16 cellular contexts compared by ENCODE assay signal in the genomic region with DNA sequence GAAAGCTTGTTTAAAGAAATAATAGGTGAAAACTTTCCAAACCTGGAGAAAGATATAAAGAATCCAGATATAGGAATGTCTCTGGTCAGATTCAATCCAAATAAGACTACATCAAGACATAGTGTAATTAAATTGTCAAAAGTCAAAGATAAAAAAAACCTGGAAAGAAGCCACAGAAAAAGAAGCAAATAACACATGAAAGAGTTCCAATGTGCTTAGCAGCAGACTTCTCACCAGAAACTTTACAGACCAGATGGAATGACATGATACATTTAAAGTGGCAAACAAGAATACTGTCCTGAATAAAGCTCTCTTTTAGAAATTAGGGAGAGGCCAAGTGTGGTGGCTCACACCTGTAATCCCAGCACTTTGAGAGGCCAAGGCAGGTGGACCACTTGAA.
DNase-seq lines count a peak whose midpoint lies in the region; ATAC-seq and TF ChIP-seq lines count a peak whose summit lies in the region.
"Had no signal": no experiment of that assay in that cellular context is flagged by ENCODE, and none has a peak within 500 bp of the region (broad histone marks: within the 10 kb centered on the region; RNA-seq: fewer than 3 reads in every experiment).

No MANE protein-coding gene starts in this region.

- H3K4me2 ChIP-seq in IMR-90 (ENCODE audit: low read depth, low read length) = no peak overlapping the region
- H3K4me2 ChIP-seq: BLaER1 had no signal

- H4K20me1 ChIP-seq in IMR-90 (ENCODE audit: insufficient read depth, low read length) = no peaks in the 10 kb centered on the region
- H4K20me1 ChIP-seq: BLaER1 had no signal

- in situ Hi-C loops in IMR-90 (cut with MboI; ENCODE audit: low sequenced_read_pairs) = no loop called here
- in situ Hi-C loops in ACHN (cut with HindIII; ENCODE audit: low pct_ligation_motif_present, low pct_unique_long_range_greater_than_20kb, low sequenced_read_pairs) = no loop called here

- no peaks in the 10 kb centered on the region for H3K27me3 ChIP-seq in IMR-90 (ENCODE audit: control insufficient read depth, insufficient read depth, low read length)
- H3K27me3 ChIP-seq: BLaER1 had no signal

- no peaks in the 10 kb centered on the region for H3K79me1 ChIP-seq in IMR-90 (ENCODE audit: low read depth in 1 of 2, low read length in 2 of 2)

- peak overlapping the region; percentile 73; the same call in 1 of the 2 replicates for H3K27ac ChIP-seq in IMR-90 (ENCODE audit: insufficient read depth, low read length)
- H3K27ac ChIP-seq: BLaER1, GM23248 had no signal

- intact Hi-C loops in IMR-90 (cut with micrococcal nuclease) = no loop called here
- intact Hi-C loops in left colon (cut with DNase I, micrococcal nuclease) = no loop called here

- no peak overlapping the region for H3K23ac ChIP-seq in IMR-90 (ENCODE audit: low read depth, low read length)

- POLR2A ChIA-PET in IMR-90 (lab: Charles Lee; ENCODE audit: unreplicated experiment) = interaction anchor here (0.6 kb wide), 1 partner anchor 8 kb away, joined by 3 read pairs; no protein-coding TSS in a partner anchor

- no peak overlapping the region; the same call in 1 of the 2 replicates for H3K9ac ChIP-seq in IMR-90 (ENCODE audit: low read depth, low read length)
- H3K9ac ChIP-seq: BLaER1, GM23248 had no signal

- peak overlapping the region; percentile 24; the same call in 1 of the 2 replicates for H4K91ac ChIP-seq in IMR-90 (ENCODE audit: insufficient read depth, low read depth, low read length)

- peak overlapping the region in 1 of 2 experiments; percentile 32; a peak in 1 of 4 replicates for H4K8ac ChIP-seq in IMR-90 (ENCODE audit: low read depth in 2 of 2, low read length in 2 of 2)

- H3K27me3 Mint-ChIP-seq in stimulated activated naive B cell treated with anti-CD40 and anti-IgM and Interleukin-4, amounts not matched to agents 10 μg/mL and 1 μg/mL and 100 μg/mL, for 72 hours = no peaks in the 10 kb centered on the region
- H3K27me3 Mint-ChIP-seq: CD4-positive, alpha-beta memory T cell had no signal

- H3K18ac ChIP-seq in IMR-90 (ENCODE audit: low read depth, low read length) = peak overlapping the region; percentile 78

- H3K4me1 Mint-ChIP-seq in stimulated activated naive B cell treated with anti-CD40 and anti-IgM and Interleukin-4, amounts not matched to agents 10 μg/mL and 1 μg/mL and 100 μg/mL, for 72 hours = no peaks in the 10 kb centered on the region
- H3K4me1 Mint-ChIP-seq: CD14-positive monocyte; CD4-positive, alpha-beta memory T cell had no signal

- H2AFZ ChIP-seq in IMR-90 (replicated peaks; ENCODE audit: low read length, poor library complexity) = no peak overlapping the region
- H2AFZ ChIP-seq: GM23248 had no signal

- H3K56ac ChIP-seq in IMR-90 (ENCODE audit: extremely low read depth, insufficient read depth, low read length) = peak overlapping the region; percentile 16; the same call in 1 of the 2 replicates

- peaks cover 4 to 5% of the 10 kb centered on the region in 2 donors for H3K9me3 Mint-ChIP-seq in stimulated activated naive B cell treated with anti-CD40 and anti-IgM and Interleukin-4, amounts not matched to agents 10 μg/mL and 1 μg/mL and 100 μg/mL, for 72 hours

- no peaks in the 10 kb centered on the region for H3K9me3 ChIP-seq in IMR-90 (ENCODE audit: control insufficient read depth, insufficient read depth, low read length)
- H3K9me3 ChIP-seq: BLaER1 had no signal

- no peak overlapping the region for H3K27ac Mint-ChIP-seq in stimulated activated naive B cell treated with anti-CD40 and anti-IgM and Interleukin-4, amounts not matched to agents 10 μg/mL and 1 μg/mL and 100 μg/mL, for 72 hours
- H3K27ac Mint-ChIP-seq: CD14-positive monocyte; CD4-positive, alpha-beta memory T cell had no signal

- peaks cover 3% of the 10 kb centered on the region for H3K4me1 ChIP-seq in IMR-90 (ENCODE audit: control insufficient read depth, insufficient read depth, low read length)
- H3K4me1 ChIP-seq: BLaER1 had no signal

- peak overlapping the region; percentile 91; the same call in 1 of the 2 replicates for H2BK20ac ChIP-seq in IMR-90 (ENCODE audit: low read depth, low read length)

- H3K4ac ChIP-seq in IMR-90 (ENCODE audit: low read depth, low read length) = peak overlapping the region; percentile 44

- dilution Hi-C loops in IMR-90 (cut with HindIII; ENCODE audit: low sequenced_read_pairs, unreplicated experiment) = no loop called here

- H4K5ac ChIP-seq in IMR-90 (ENCODE audit: low read depth, low read length) = peak overlapping the region; percentile 22; the same call in 1 of the 2 replicates

- TF ChIP-seq POLR2A in IMR-90 (IDR thresholded peaks at IDR 0.05; ENCODE audit: low read depth, low read length) = no peak

- no peak overlapping the region for H3K4me3 Mint-ChIP-seq in stimulated activated naive B cell treated with anti-CD40 and anti-IgM and Interleukin-4, amounts not matched to agents 10 μg/mL and 1 μg/mL and 100 μg/mL, for 72 hours
- H3K4me3 Mint-ChIP-seq: CD14-positive monocyte; CD4-positive, alpha-beta memory T cell had no signal

- H3K36me3 ChIP-seq in IMR-90 (ENCODE audit: control insufficient read depth, insufficient read depth, low read length) = no peaks in the 10 kb centered on the region
- H3K36me3 ChIP-seq: BLaER1 had no signal

- peak overlapping the region; percentile 54; the same call in 1 of the 2 replicates for H2AK5ac ChIP-seq in IMR-90 (ENCODE audit: low read depth, low read length)

- DNase-seq in EH (ENCODE audit: low read depth) (peak; percentile 59), IMR-90 (peak; percentile 75), choroid plexus epithelial cell (ENCODE audit: low read depth) (peak; percentile 3), left colon (no peak), ACHN (no peak)
- no peak for DNase-seq in activated CD4-positive, alpha-beta T cell treated with anti-CD3 and anti-CD28 coated beads for 1 hour
- no peak for DNase-seq in stimulated activated naive B cell treated with anti-CD40 and anti-IgM and Interleukin-4, amounts not matched to agents 10 μg/mL and 1 μg/mL and 100 μg/mL, for 72 hours
- DNase-seq: CD4-positive, alpha-beta memory T cell; DMS79 treated with DMSO at 0.1 percent for 48 hours; GM23248; HCEC 1CT; KG1 had no signal

- TF ChIP-seq RAD21 in IMR-90 (IDR thresholded peaks at IDR 0.05; ENCODE audit: low read length) = no peak

- no TSS peak for BruUV-seq in IMR-90 (replicated peaks; lab: Mats Ljungman, UMichigan)

- H2AK9ac ChIP-seq in IMR-90 (replicated peaks; ENCODE audit: low read depth, low read length, poor library complexity) = no peak overlapping the region

- peak overlapping the region; percentile 41 for H2BK120ac ChIP-seq in IMR-90 (ENCODE audit: low read depth, low read length)

- TF ChIP-seq CTCF in IMR-90 (conservative IDR thresholded peaks at IDR 0.05; ENCODE audit: low read depth, low read length) (no peak), choroid plexus epithelial cell (conservative IDR thresholded peaks at IDR 0.05; ENCODE audit: low read depth, low read length) (no peak)

- H3K4me3 ChIP-seq in IMR-90 (ENCODE audit: insufficient read depth, low read depth, low read length) (no peak overlapping the region), choroid plexus epithelial cell (ENCODE audit: low read depth, low read length) (no peak overlapping the region)
- H3K4me3 ChIP-seq: BLaER1, GM23248 had no signal

- peak overlapping the region; percentile 70; the same call in 1 of the 3 replicates for H2BK15ac ChIP-seq in IMR-90 (ENCODE audit: low read depth, low read length)

- ATAC-seq in IMR-90 (ENCODE audit: low read depth) (peak; percentile 75), left colon (peak; percentile 44), HG02610 (IDR thresholded peaks at IDR 0.05; ENCODE audit: unreplicated experiment) (no peak)
- no peak for ATAC-seq in stimulated activated naive B cell treated with anti-CD40 and anti-IgM and Interleukin-4, amounts not matched to agents 10 μg/mL and 1 μg/mL and 100 μg/mL, for 72 hours (replicated peaks)
- ATAC-seq: HepG2 had no signal

- H3K36me3 Mint-ChIP-seq in stimulated activated naive B cell treated with anti-CD40 and anti-IgM and Interleukin-4, amounts not matched to agents 10 μg/mL and 1 μg/mL and 100 μg/mL, for 72 hours = no peaks in the 10 kb centered on the region
- H3K36me3 Mint-ChIP-seq: CD14-positive monocyte; CD4-positive, alpha-beta memory T cell had no signal

- peak overlapping the region; percentile 63; the same call in 1 of the 2 replicates for H3K14ac ChIP-seq in IMR-90 (replicated peaks; ENCODE audit: low read depth, low read length)

- peak overlapping the region; percentile 76 for H2BK5ac ChIP-seq in IMR-90 (ENCODE audit: low read depth, low read length, poor library complexity, severe bottlenecking)

- no peaks in the 10 kb centered on the region for H3K9me1 ChIP-seq in IMR-90 (ENCODE audit: insufficient read depth, low read length)

- CTCF ChIA-PET in IMR-90 (lab: Yijun Ruan, JAX) = no interaction called here

TF ChIP-seq in IMR-90, 13 proteins besides CTCF, POLR2A, EP300 and RAD21:
- TF ChIP-seq NFE2L2 (IDR thresholded peaks at IDR 0.05; ENCODE audit: low read depth, low read length) (no peak), MAZ (IDR thresholded peaks at IDR 0.05; ENCODE audit: borderline replicate concordance, low read depth, low read length) (no peak), FOS (IDR thresholded peaks at IDR 0.05; ENCODE audit: low read depth, low read length) (no peak), MAFK (IDR thresholded peaks at IDR 0.05; ENCODE audit: low read depth, low read length) (no peak), RFX5 (IDR thresholded peaks at IDR 0.05; ENCODE audit: low read depth, low read length) (no peak), RCOR1 (IDR thresholded peaks at IDR 0.05; ENCODE audit: insufficient replicate concordance, low read length) (no peak), CEBPB (IDR thresholded peaks at IDR 0.05; ENCODE audit: low read depth, low read length) (no peak)
- TF ChIP-seq, protein P1, sequence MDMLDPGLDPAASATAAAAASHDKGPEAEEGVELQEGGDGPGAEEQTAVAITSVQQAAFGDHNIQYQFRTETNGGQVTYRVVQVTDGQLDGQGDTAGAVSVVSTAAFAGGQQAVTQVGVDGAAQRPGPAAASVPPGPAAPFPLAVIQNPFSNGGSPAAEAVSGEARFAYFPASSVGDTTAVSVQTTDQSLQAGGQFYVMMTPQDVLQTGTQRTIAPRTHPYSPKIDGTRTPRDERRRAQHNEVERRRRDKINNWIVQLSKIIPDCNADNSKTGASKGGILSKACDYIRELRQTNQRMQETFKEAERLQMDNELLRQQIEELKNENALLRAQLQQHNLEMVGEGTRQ (IDR thresholded peaks at IDR 0.05; ENCODE audit: low read depth, low read length) = no peak
- TF ChIP-seq, protein P2, sequence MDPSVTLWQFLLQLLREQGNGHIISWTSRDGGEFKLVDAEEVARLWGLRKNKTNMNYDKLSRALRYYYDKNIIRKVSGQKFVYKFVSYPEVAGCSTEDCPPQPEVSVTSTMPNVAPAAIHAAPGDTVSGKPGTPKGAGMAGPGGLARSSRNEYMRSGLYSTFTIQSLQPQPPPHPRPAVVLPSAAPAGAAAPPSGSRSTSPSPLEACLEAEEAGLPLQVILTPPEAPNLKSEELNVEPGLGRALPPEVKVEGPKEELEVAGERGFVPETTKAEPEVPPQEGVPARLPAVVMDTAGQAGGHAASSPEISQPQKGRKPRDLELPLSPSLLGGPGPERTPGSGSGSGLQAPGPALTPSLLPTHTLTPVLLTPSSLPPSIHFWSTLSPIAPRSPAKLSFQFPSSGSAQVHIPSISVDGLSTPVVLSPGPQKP (IDR thresholded peaks at IDR 0.05; ENCODE audit: borderline replicate concordance, low read depth, low read length) = no peak
TF ChIP-seq in IMR-90: peak in this region for 0.

Comparison
In these comparisons a context has a peak if more than half of its experiments do, and no peak if none do; other contexts are left out.
1. DNase-seq: peak in EH (single experiment), IMR-90 (single experiment) and choroid plexus epithelial cell (single experiment); none in left colon (0 of 2), activated CD4-positive, alpha-beta T cell treated with anti-CD3 and anti-CD28 coated beads for 1 hour (single experiment), ACHN (single experiment) and stimulated activated naive B cell treated with anti-CD40 and anti-IgM and Interleukin-4, amounts not matched to agents 10 μg/mL and 1 μg/mL and 100 μg/mL, for 72 hours (single experiment).
2. ATAC-seq: peak in IMR-90 (single experiment) and left colon (single experiment); none in HG02610 (single experiment) and stimulated activated naive B cell treated with anti-CD40 and anti-IgM and Interleukin-4, amounts not matched to agents 10 μg/mL and 1 μg/mL and 100 μg/mL, for 72 hours (0 of 2).